In the genomic region with DNA sequence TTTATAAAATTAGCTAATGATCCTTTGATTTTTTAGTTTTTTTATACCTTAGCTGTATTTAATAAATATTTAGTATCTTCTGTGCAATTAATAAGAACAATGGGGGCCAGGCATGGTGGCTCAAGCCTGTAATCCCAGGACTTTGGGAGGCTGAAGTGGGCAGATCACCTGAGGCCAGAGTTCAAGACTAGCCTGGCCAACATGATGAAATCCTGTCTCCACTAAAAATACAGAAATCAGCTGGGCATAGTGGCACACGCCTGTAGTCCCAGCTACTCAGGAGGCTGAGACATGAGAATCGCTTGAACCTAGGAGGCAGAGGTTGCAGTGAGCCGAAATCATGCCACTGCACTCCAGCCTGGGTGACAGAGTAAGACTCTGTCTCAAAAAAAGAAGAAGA, we compare ENCODE assay signal across 1 cellular context.
TF ChIP-seq lines count a peak whose summit lies in the region.

No MANE protein-coding gene starts in this region.

TF ChIP-seq in K562, 482 proteins besides CTCF, POLR2A, EP300 and RAD21:
- TF ChIP-seq, protein P1, sequence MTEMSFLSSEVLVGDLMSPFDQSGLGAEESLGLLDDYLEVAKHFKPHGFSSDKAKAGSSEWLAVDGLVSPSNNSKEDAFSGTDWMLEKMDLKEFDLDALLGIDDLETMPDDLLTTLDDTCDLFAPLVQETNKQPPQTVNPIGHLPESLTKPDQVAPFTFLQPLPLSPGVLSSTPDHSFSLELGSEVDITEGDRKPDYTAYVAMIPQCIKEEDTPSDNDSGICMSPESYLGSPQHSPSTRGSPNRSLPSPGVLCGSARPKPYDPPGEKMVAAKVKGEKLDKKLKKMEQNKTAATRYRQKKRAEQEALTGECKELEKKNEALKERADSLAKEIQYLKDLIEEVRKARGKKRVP (CRISPR knock-in tag; IDR thresholded peaks at IDR 0.05): 0 out of 2 replicates have a peak, but pooled peaks have one; percentile 40
TF ChIP-seq in K562: peak in this region for 1; not testable (repeated sequence) for 481.
